Comparison of ENCODE assay signal across 2 cellular contexts in genomic region chr12:991350-992278, GRCh38.
TF ChIP-seq lines count a peak whose summit lies in the region.

No MANE protein-coding gene starts in this region.

TF ChIP-seq in HEK293, 187 proteins besides CTCF, POLR2A, EP300 and RAD21 (continues in another document):
- TF ChIP-seq ELK4 (IDR thresholded peaks at IDR 0.05; ENCODE audit: borderline replicate concordance, low read depth, low read length): no peak
- 0 out of 2 replicates have a peak, but pooled peaks have one; percentile 35 for TF ChIP-seq ZBTB17 (tag by site-specific recombination; IDR thresholded peaks at IDR 0.05)
- TF ChIP-seq PRDM1 (tag by site-specific recombination; IDR thresholded peaks at IDR 0.05): 0 out of 2 replicates have a peak, but pooled peaks have one; percentile 12
- no peak for TF ChIP-seq ZNF266 (tag by site-specific recombination; IDR thresholded peaks at IDR 0.05; ENCODE audit: low read depth)
- peak; percentile 44; the same call in 1 of the 2 replicates for TF ChIP-seq ZBTB20 (tag by site-specific recombination; IDR thresholded peaks at IDR 0.05)
- no peak for TF ChIP-seq ZNF426 (tag by site-specific recombination; IDR thresholded peaks at IDR 0.05)
- TF ChIP-seq ZNF747 (tag by site-specific recombination; IDR thresholded peaks at IDR 0.05): no peak
- TF ChIP-seq ZIC2 (tag by site-specific recombination; IDR thresholded peaks at IDR 0.05): peak; percentile 41
- TF ChIP-seq GFI1B (tag by site-specific recombination; IDR thresholded peaks at IDR 0.05): no peak
- peak; percentile 86 for TF ChIP-seq PRDM10 (tag by site-specific recombination; IDR thresholded peaks at IDR 0.05)
- TF ChIP-seq ZSCAN30 (tag by site-specific recombination; IDR thresholded peaks at IDR 0.05): peak; percentile 40; the same call in 1 of the 2 replicates
- TF ChIP-seq ZBTB11 (tag by site-specific recombination; conservative IDR thresholded peaks at IDR 0.05; ENCODE audit: low read depth): no peak; the same call in 1 of the 2 replicates
- TF ChIP-seq ZNF146 (tag by site-specific recombination; IDR thresholded peaks at IDR 0.05): no peak
- peak; percentile 43 for TF ChIP-seq GLIS2 (tag by site-specific recombination; IDR thresholded peaks at IDR 0.05)
- TF ChIP-seq MEIS1 (CRISPR knock-in tag; IDR thresholded peaks at IDR 0.05; ENCODE audit: borderline replicate concordance): no peak
- no peak for TF ChIP-seq ZNF211 (tag by site-specific recombination; IDR thresholded peaks at IDR 0.05; ENCODE audit: low read depth)
- TF ChIP-seq KLF17 (tag by site-specific recombination; IDR thresholded peaks at IDR 0.05): 0 out of 2 replicates have a peak, but pooled peaks have one; percentile 58
- TF ChIP-seq ZNF175 (tag by site-specific recombination; IDR thresholded peaks at IDR 0.05): no peak
- TF ChIP-seq GLI4 (tag by site-specific recombination; IDR thresholded peaks at IDR 0.05): no peak

TF ChIP-seq in GM12878, 131 proteins besides CTCF, POLR2A, EP300 and RAD21 (continued from another document):
- TF ChIP-seq SKIL (IDR thresholded peaks at IDR 0.05; ENCODE audit: low read depth, poor library complexity, severe bottlenecking): no peak
- TF ChIP-seq SIN3A (IDR thresholded peaks at IDR 0.05; ENCODE audit: low read depth, low read length): no peak
- no peak for TF ChIP-seq POLR2AphosphoS2 (IDR thresholded peaks at IDR 0.05; ENCODE audit: low read depth, low read length)
- TF ChIP-seq ZBTB4 (CRISPR knock-in tag; IDR thresholded peaks at IDR 0.05): no peak
- no peak for TF ChIP-seq TCF3 (IDR thresholded peaks at IDR 0.05; ENCODE audit: borderline replicate concordance, insufficient read depth, low read depth, low read length)
- no peak for TF ChIP-seq IRF3 (IDR thresholded peaks at IDR 0.05)
- no peak for TF ChIP-seq SPI1 (IDR thresholded peaks at IDR 0.05; ENCODE audit: borderline replicate concordance, insufficient read depth, low read depth, low read length)
- TF ChIP-seq ZBTB33 (IDR thresholded peaks at IDR 0.05): no peak
- no peak for TF ChIP-seq YY1 (IDR thresholded peaks at IDR 0.05; ENCODE audit: low read depth, low read length)
- no peak for TF ChIP-seq NFYA (IDR thresholded peaks at IDR 0.05; ENCODE audit: borderline replicate concordance, low read depth, low read length)
- no peak for TF ChIP-seq MLLT1 (IDR thresholded peaks at IDR 0.05)
